ENCODE assay signal across 1 cellular context in genomic region chr16:20805684-20806167, GRCh38.
TF ChIP-seq lines count a peak whose summit lies in the region.
"Not testable (repeated sequence)": the region's sequence is repeated elsewhere in the genome, so short reads cannot be mapped to it uniquely, and the experiment has no call there.

No MANE protein-coding gene starts in this region.

TF ChIP-seq in HepG2, 621 proteins besides CTCF, POLR2A, EP300 and RAD21 (continued from another document and continues in another):
- TF ChIP-seq, protein P1, sequence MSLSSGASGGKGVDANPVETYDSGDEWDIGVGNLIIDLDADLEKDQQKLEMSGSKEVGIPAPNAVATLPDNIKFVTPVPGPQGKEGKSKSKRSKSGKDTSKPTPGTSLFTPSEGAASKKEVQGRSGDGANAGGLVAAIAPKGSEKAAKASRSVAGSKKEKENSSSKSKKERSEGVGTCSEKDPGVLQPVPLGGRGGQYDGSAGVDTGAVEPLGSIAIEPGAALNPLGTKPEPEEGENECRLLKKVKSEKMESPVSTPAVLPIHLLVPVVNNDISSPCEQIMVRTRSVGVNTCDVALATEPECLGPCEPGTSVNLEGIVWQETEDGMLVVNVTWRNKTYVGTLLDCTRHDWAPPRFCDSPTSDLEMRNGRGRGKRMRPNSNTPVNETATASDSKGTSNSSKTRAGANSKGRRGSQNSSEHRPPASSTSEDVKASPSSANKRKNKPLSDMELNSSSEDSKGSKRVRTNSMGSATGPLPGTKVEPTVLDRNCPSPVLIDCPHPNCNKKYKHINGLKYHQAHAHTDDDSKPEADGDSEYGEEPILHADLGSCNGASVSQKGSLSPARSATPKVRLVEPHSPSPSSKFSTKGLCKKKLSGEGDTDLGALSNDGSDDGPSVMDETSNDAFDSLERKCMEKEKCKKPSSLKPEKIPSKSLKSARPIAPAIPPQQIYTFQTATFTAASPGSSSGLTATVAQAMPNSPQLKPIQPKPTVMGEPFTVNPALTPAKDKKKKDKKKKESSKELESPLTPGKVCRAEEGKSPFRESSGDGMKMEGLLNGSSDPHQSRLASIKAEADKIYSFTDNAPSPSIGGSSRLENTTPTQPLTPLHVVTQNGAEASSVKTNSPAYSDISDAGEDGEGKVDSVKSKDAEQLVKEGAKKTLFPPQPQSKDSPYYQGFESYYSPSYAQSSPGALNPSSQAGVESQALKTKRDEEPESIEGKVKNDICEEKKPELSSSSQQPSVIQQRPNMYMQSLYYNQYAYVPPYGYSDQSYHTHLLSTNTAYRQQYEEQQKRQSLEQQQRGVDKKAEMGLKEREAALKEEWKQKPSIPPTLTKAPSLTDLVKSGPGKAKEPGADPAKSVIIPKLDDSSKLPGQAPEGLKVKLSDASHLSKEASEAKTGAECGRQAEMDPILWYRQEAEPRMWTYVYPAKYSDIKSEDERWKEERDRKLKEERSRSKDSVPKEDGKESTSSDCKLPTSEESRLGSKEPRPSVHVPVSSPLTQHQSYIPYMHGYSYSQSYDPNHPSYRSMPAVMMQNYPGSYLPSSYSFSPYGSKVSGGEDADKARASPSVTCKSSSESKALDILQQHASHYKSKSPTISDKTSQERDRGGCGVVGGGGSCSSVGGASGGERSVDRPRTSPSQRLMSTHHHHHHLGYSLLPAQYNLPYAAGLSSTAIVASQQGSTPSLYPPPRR (CRISPR knock-in tag; IDR thresholded peaks at IDR 0.05; ENCODE audit: borderline replicate concordance), result peak; percentile 51; the same call in 1 of the 2 replicates
- TF ChIP-seq RORA (CRISPR knock-in tag; IDR thresholded peaks at IDR 0.05) (0 out of 2 replicates have a peak, but pooled peaks have one; percentile 37), PRDM15 (CRISPR knock-in tag; IDR thresholded peaks at IDR 0.05) (peak; percentile 63; the same call in 1 of the 2 replicates), TEAD2 (CRISPR knock-in tag; IDR thresholded peaks at IDR 0.05) (0 out of 2 replicates have a peak, but pooled peaks have one; percentile 49), ZNF773 (CRISPR knock-in tag; IDR thresholded peaks at IDR 0.05; ENCODE audit: borderline replicate concordance) (0 out of 2 replicates have a peak, but pooled peaks have one; percentile 39), ZBTB21 (CRISPR knock-in tag; IDR thresholded peaks at IDR 0.05) (0 out of 2 replicates have a peak, but pooled peaks have one; percentile 7), ZNF780A (CRISPR knock-in tag; IDR thresholded peaks at IDR 0.05) (0 out of 2 replicates have a peak, but pooled peaks have one; percentile 84), ZNF263 (CRISPR knock-in tag; IDR thresholded peaks at IDR 0.05) (peak; percentile 51), ZNF720 (CRISPR knock-in tag; IDR thresholded peaks at IDR 0.05) (0 out of 2 replicates have a peak, but pooled peaks have one; percentile 24), NAIF1 (CRISPR knock-in tag; IDR thresholded peaks at IDR 0.05; ENCODE audit: borderline replicate concordance) (peak; percentile 29; the same call in 1 of the 2 replicates), SMAD9 (CRISPR knock-in tag; IDR thresholded peaks at IDR 0.05) (peak; percentile 49; the same call in 1 of the 2 replicates), ZNF282 (IDR thresholded peaks at IDR 0.05; ENCODE audit: partially characterized antibody) (peak; percentile 57), WIZ (CRISPR knock-in tag; IDR thresholded peaks at IDR 0.05) (0 out of 2 replicates have a peak, but pooled peaks have one; percentile 24), SP1 (CRISPR knock-in tag; IDR thresholded peaks at IDR 0.05) (0 out of 2 replicates have a peak, but pooled peaks have one; percentile 60), ZNF256 (CRISPR knock-in tag; conservative IDR thresholded peaks at IDR 0.05) (peak; percentile 91; the same call in 1 of the 2 replicates), SIX1 (CRISPR knock-in tag; IDR thresholded peaks at IDR 0.05; ENCODE audit: borderline replicate concordance) (peak; percentile 45; the same call in 1 of the 2 replicates), ATF7 (CRISPR knock-in tag; IDR thresholded peaks at IDR 0.05) (peak; percentile 73; the same call in 1 of the 2 replicates), ZNF121 (CRISPR knock-in tag; IDR thresholded peaks at IDR 0.05) (peak; percentile 77), DPF2 (CRISPR knock-in tag; IDR thresholded peaks at IDR 0.05; ENCODE audit: borderline replicate concordance, low read depth) (peak; percentile 72; the same call in 1 of the 2 replicates), ONECUT2 (CRISPR knock-in tag; IDR thresholded peaks at IDR 0.05) (peak; percentile 12; the same call in 1 of the 2 replicates), ZHX2 (CRISPR knock-in tag; IDR thresholded peaks at IDR 0.05; ENCODE audit: borderline replicate concordance) (peak; percentile 80; the same call in 1 of the 2 replicates), CREBL2 (CRISPR knock-in tag; IDR thresholded peaks at IDR 0.05; ENCODE audit: borderline replicate concordance) (0 out of 2 replicates have a peak, but pooled peaks have one; percentile 82), CREB1 (CRISPR knock-in tag; IDR thresholded peaks at IDR 0.05) (peak; percentile 21; the same call in 1 of the 2 replicates)
- TF ChIP-seq, protein P2, sequence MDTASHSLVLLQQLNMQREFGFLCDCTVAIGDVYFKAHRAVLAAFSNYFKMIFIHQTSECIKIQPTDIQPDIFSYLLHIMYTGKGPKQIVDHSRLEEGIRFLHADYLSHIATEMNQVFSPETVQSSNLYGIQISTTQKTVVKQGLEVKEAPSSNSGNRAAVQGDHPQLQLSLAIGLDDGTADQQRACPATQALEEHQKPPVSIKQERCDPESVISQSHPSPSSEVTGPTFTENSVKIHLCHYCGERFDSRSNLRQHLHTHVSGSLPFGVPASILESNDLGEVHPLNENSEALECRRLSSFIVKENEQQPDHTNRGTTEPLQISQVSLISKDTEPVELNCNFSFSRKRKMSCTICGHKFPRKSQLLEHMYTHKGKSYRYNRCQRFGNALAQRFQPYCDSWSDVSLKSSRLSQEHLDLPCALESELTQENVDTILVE (CRISPR knock-in tag; IDR thresholded peaks at IDR 0.05), result peak; percentile 76; the same call in 1 of the 2 replicates
- TF ChIP-seq, protein P3, sequence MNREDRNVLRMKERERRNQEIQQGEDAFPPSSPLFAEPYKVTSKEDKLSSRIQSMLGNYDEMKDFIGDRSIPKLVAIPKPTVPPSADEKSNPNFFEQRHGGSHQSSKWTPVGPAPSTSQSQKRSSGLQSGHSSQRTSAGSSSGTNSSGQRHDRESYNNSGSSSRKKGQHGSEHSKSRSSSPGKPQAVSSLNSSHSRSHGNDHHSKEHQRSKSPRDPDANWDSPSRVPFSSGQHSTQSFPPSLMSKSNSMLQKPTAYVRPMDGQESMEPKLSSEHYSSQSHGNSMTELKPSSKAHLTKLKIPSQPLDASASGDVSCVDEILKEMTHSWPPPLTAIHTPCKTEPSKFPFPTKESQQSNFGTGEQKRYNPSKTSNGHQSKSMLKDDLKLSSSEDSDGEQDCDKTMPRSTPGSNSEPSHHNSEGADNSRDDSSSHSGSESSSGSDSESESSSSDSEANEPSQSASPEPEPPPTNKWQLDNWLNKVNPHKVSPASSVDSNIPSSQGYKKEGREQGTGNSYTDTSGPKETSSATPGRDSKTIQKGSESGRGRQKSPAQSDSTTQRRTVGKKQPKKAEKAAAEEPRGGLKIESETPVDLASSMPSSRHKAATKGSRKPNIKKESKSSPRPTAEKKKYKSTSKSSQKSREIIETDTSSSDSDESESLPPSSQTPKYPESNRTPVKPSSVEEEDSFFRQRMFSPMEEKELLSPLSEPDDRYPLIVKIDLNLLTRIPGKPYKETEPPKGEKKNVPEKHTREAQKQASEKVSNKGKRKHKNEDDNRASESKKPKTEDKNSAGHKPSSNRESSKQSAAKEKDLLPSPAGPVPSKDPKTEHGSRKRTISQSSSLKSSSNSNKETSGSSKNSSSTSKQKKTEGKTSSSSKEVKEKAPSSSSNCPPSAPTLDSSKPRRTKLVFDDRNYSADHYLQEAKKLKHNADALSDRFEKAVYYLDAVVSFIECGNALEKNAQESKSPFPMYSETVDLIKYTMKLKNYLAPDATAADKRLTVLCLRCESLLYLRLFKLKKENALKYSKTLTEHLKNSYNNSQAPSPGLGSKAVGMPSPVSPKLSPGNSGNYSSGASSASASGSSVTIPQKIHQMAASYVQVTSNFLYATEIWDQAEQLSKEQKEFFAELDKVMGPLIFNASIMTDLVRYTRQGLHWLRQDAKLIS (CRISPR knock-in tag; IDR thresholded peaks at IDR 0.05), result peak; percentile 93; the same call in 1 of the 2 replicates
- TF ChIP-seq SP1 (IDR thresholded peaks at IDR 0.05); ATF7 (IDR thresholded peaks at IDR 0.05); ZHX2 (IDR thresholded peaks at IDR 0.05; ENCODE audit: low read depth); CREB1 (IDR thresholded peaks at IDR 0.05): not testable (repeated sequence)
- TF ChIP-seq, protein P4, sequence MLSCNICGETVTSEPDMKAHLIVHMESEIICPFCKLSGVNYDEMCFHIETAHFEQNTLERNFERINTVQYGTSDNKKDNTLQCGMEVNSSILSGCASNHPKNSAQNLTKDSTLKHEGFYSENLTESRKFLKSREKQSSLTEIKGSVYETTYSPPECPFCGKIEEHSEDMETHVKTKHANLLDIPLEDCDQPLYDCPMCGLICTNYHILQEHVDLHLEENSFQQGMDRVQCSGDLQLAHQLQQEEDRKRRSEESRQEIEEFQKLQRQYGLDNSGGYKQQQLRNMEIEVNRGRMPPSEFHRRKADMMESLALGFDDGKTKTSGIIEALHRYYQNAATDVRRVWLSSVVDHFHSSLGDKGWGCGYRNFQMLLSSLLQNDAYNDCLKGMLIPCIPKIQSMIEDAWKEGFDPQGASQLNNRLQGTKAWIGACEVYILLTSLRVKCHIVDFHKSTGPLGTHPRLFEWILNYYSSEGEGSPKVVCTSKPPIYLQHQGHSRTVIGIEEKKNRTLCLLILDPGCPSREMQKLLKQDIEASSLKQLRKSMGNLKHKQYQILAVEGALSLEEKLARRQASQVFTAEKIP (CRISPR knock-in tag; IDR thresholded peaks at IDR 0.05; ENCODE audit: borderline replicate concordance), result 0 out of 2 replicates have a peak, but pooled peaks have one; percentile 67
- TF ChIP-seq, protein P5, sequence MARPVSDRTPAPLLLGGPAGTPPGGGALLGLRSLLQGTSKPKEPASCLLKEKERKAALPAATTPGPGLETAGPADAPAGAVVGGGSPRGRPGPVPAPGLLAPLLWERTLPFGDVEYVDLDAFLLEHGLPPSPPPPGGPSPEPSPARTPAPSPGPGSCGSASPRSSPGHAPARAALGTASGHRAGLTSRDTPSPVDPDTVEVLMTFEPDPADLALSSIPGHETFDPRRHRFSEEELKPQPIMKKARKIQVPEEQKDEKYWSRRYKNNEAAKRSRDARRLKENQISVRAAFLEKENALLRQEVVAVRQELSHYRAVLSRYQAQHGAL (CRISPR knock-in tag; IDR thresholded peaks at IDR 0.05; ENCODE audit: not compliant biosample characterization), result peak; percentile 18
